8 cellular contexts compared by ENCODE assay signal in genomic region chr4:61200991-61201526, GRCh38. TPM values are rescaled to one million over a fixed set of nuclear protein-coding genes. Genes with fewer than 3 reads are reported as not detected.
DNase-seq lines count a peak whose midpoint lies in the region; ATAC-seq and TF ChIP-seq lines count a peak whose summit lies in the region.

No MANE protein-coding gene starts in this region.

- no TSS peak for BruUV-seq in OCI-LY7 (replicated peaks; lab: Mats Ljungman, UMichigan)

- H3K36me3 Mint-ChIP-seq in H9 (ENCODE audit: insufficient read depth in 1 of 3, low read depth in 3 of 3), result no peaks in the 10 kb centered on the region; a peak in 1 of 7 replicates

- peak in 7 of 8 donors; percentile 35 to 62 (median 53) for ATAC-seq in heart right ventricle
- ATAC-seq in HG02852 (IDR thresholded peaks at IDR 0.05; ENCODE audit: unreplicated experiment), result no peak
- ATAC-seq in GM21447 (IDR thresholded peaks at IDR 0.05; ENCODE audit: unreplicated experiment), result no peak
- no peak for ATAC-seq in GM18868 (IDR thresholded peaks at IDR 0.05; ENCODE audit: unreplicated experiment)

- TF ChIP-seq CTCF in H9 (conservative IDR thresholded peaks at IDR 0.05), result no peak
- no peak for TF ChIP-seq CTCF in heart right ventricle (IDR thresholded peaks at IDR 0.05)
- no peak for TF ChIP-seq CTCF in OCI-LY7 (conservative IDR thresholded peaks at IDR 0.05; ENCODE audit: low read length)

- POLR2A ChIA-PET in OCI-LY7 (lab: Charles Lee), result no interaction called here

- H2BK20ac ChIP-seq in H9 (ENCODE audit: low read depth, low read length, poor library complexity, severe bottlenecking), result no peak overlapping the region

- no peak overlapping the region for H3K56ac ChIP-seq in H9 (ENCODE audit: insufficient read length, low read depth, low read length)

- no peak overlapping the region for H2AFZ ChIP-seq in H9 (ENCODE audit: low read length)
- no peak overlapping the region for H2AFZ ChIP-seq in OCI-LY7 (ENCODE audit: low read length)

- H4K91ac ChIP-seq in H9 (ENCODE audit: insufficient read length, low read depth, low read length), result no peak overlapping the region

- H2BK12ac ChIP-seq in H9 (ENCODE audit: insufficient read length, low read depth, low read length), result no peak overlapping the region

- no peak overlapping the region for H4K8ac ChIP-seq in H9 (replicated peaks; ENCODE audit: insufficient read length, low read depth, low read length)

- H3K4me3 Mint-ChIP-seq in H9, result peak overlapping the region; percentile 89 to 100

- H2BK5ac ChIP-seq in H9 (ENCODE audit: insufficient read length, low read length), result no peak overlapping the region

- no peaks in the 10 kb centered on the region for H3K79me1 ChIP-seq in H9 (ENCODE audit: insufficient read depth, low read depth, low read length, poor library complexity, severe bottlenecking)

- H4K5ac ChIP-seq in H9 (ENCODE audit: insufficient read length, low read depth, low read length), result no peak overlapping the region

- peaks cover 82% of the 10 kb centered on the region for H3K27me3 Mint-ChIP-seq in H9 (ENCODE audit: low read depth)

- intact Hi-C loops in heart right ventricle (cut with DNase I), result loop anchor here in 2 of 10 donors (5.0 to 10.0 kb wide), 2 partner anchors 74 to 81 kb away; no protein-coding TSS in a partner anchor
- intact Hi-C loops in posterior cingulate gyrus (cut with DNase I), result loop anchor here (10.0 kb wide), 1 partner anchor 74 kb away; no protein-coding TSS in a partner anchor
- intact Hi-C loops in OCI-LY7 (cut with micrococcal nuclease; ENCODE audit: unreplicated experiment), result no loop called here

- no peak overlapping the region for H2AK5ac ChIP-seq in H9 (ENCODE audit: insufficient read length, low read length)

- H3K4me2 ChIP-seq in H9 (ENCODE audit: insufficient read depth, insufficient read length, low read length), result peak overlapping the region; percentile 83
- H3K4me2 ChIP-seq in OCI-LY7 (ENCODE audit: low read length), result no peak overlapping the region

- H3K9me3 Mint-ChIP-seq in H9, result peaks cover 0 to 5% of the 10 kb centered on the region in 2 experiments; a peak in 2 of 5 replicates

- H3K14ac ChIP-seq in H9 (ENCODE audit: insufficient read depth, low read length), result no peak overlapping the region

- H3K4ac ChIP-seq in H9 (ENCODE audit: low read depth, low read length), result no peak overlapping the region

- H3K9ac ChIP-seq in H9 (ENCODE audit: extremely low read depth, insufficient read length, low read length), result peak overlapping the region; percentile 41

- no peaks in the 10 kb centered on the region for H3K9me3 ChIP-seq in H9 (ENCODE audit: control insufficient read depth, low read depth, low read length)
- no peaks in the 10 kb centered on the region for H3K9me3 ChIP-seq in heart right ventricle
- no peaks in the 10 kb centered on the region for H3K9me3 ChIP-seq in OCI-LY7 (ENCODE audit: low read length)

- H3K23me2 ChIP-seq in H9 (ENCODE audit: insufficient read length, low read depth, low read length, poor library complexity, severe bottlenecking), result peaks cover 30% of the 10 kb centered on the region

- peak overlapping the region; percentile 42 to 75 (median 64) for H3K4me3 ChIP-seq in heart right ventricle
- no peak overlapping the region for H3K4me3 ChIP-seq in OCI-LY7 (ENCODE audit: low read depth, low read length, poor library complexity, severe bottlenecking)

- DNase-seq in H9 (peak; percentile 52), T1000 (lab: John Stamatoyannopoulos, UW) (peak; percentile 40), heart right ventricle (no peak), posterior cingulate gyrus (peak in 9 of 10 donors; percentile 27 to 91 (median 48)), OCI-LY7 (ENCODE audit: low spot score) (no peak)

- H3K27ac ChIP-seq in H9 (ENCODE audit: insufficient read length, low read depth, low read length) (no peak overlapping the region), heart right ventricle (peak overlapping the region in 9 of 10 donors; percentile 45 to 69 (median 49)), OCI-LY7 (ENCODE audit: low read depth, low read length, poor library complexity, severe bottlenecking) (no peak overlapping the region)

- H3K27me3 ChIP-seq in H9 (ENCODE audit: insufficient read depth, low read length) (peaks cover 11% of the 10 kb centered on the region; the same call in 1 of the 2 replicates), heart right ventricle (peaks cover 0 to 65% (median 38%) of the 10 kb centered on the region in 7 donors)

- H4K20me1 ChIP-seq in H9 (ENCODE audit: control insufficient read depth, insufficient read depth, insufficient read length) (peaks cover 4% of the 10 kb centered on the region), OCI-LY7 (ENCODE audit: insufficient read depth, low read length) (no peaks in the 10 kb centered on the region)

- H3T11ph ChIP-seq in H9 (ENCODE audit: low read length), result no peak overlapping the region

- H3K4me1 Mint-ChIP-seq in H9, result peaks cover 38 to 40% of the 10 kb centered on the region in 2 experiments

- peak overlapping the region in 1 of 3 experiments; percentile 83; a peak in 1 of 7 replicates for H3K27ac Mint-ChIP-seq in H9

- no peak overlapping the region for H3K23ac ChIP-seq in H9 (ENCODE audit: insufficient read length, low read depth, low read length)

- no peak overlapping the region for H2BK120ac ChIP-seq in H9 (ENCODE audit: low read depth, low read length, poor library complexity, severe bottlenecking)

- H3K4me1 ChIP-seq in H9 (ENCODE audit: insufficient read depth, low read length) (no peaks in the 10 kb centered on the region; the same call in 1 of the 2 replicates), heart right ventricle (peaks cover 0 to 25% (median 5%) of the 10 kb centered on the region in 9 donors), OCI-LY7 (ENCODE audit: insufficient read depth, low read length, poor library complexity, severe bottlenecking) (no peaks in the 10 kb centered on the region)

- no peak overlapping the region for H2BK15ac ChIP-seq in H9 (ENCODE audit: low read depth, low read length)

- H3K36me3 ChIP-seq in heart right ventricle (no peaks in the 10 kb centered on the region), OCI-LY7 (ENCODE audit: insufficient read depth, low read length) (no peaks in the 10 kb centered on the region)

- peaks cover 7% of the 10 kb centered on the region; the same call in 1 of the 2 replicates for H3K79me2 ChIP-seq in H9 (ENCODE audit: insufficient read depth, low read length)
- H3K79me2 ChIP-seq in OCI-LY7 (ENCODE audit: insufficient read depth, low read depth, low read length), result no peaks in the 10 kb centered on the region

- CTCF ChIA-PET in OCI-LY7 (lab: Charles Lee; ENCODE audit: unreplicated experiment), result no interaction called here

- no peak overlapping the region for H3K18ac ChIP-seq in H9 (ENCODE audit: insufficient read length, low read depth, low read length)

- WGBS in H9 (ENCODE audit: extremely low coverage, insufficient read length, low lambda C conversion rate), result no CpG with 5 or more reads among the region's 31 CpGs
- WGBS in heart right ventricle, 2 donors, result 0 to 1% methylated on average over 30 to 31 of the region's 31 CpGs

- no peaks in the 10 kb centered on the region for H3K9me2 ChIP-seq in OCI-LY7 (ENCODE audit: insufficient read depth, low read length)

RNA-seq across cellular contexts. Expression of gene ADGRL3, which starts 0.9 kb away (rescaled TPM):
- 5.9 and 6.4 TPM in 2 replicates for total RNA-seq in H9 (2021)
- total RNA-seq in heart right ventricle, result 10 to 100 TPM in 3 of 10 donors, 1 to 10 TPM in 7; 2.5 to 20.9 (median 5.8) TPM
- under 1 TPM; 0.36 to 0.88 TPM for polyA plus RNA-seq in heart right ventricle
- total RNA-seq in OCI-LY7 (2014; rRNA removed; shearing (Covaris generic)), result not detected in 2 replicates
- total RNA-seq in OCI-LY7 (2022), result not detected in 2 replicates

Comparison
In these comparisons a context has a peak if more than half of its experiments do, and no peak if none do; other contexts are left out.
1. DNase-seq: peak in H9 (single experiment), T1000 (single experiment) and posterior cingulate gyrus (9 of 10); none in heart right ventricle (0 of 2) and OCI-LY7 (single experiment).
2. H3K27ac ChIP-seq: peak in heart right ventricle (9 of 10); none in H9 (single experiment) and OCI-LY7 (single experiment).
3. ATAC-seq: peak in heart right ventricle (7 of 8); none in HG02852 (single experiment), GM21447 (single experiment) and GM18868 (single experiment).